In genomic region chr16:8634991-8635736, GRCh38 we compare ENCODE assay signal across 1 cellular context.
A peak's percentile ranks its signal among the peaks of the same experiment; 100 is the strongest.
TF ChIP-seq lines count a peak whose summit lies in the region.

No MANE protein-coding gene starts in this region.

TF ChIP-seq in HepG2, 621 proteins besides CTCF, POLR2A, EP300 and RAD21 (continued from another document and continues in another):
- TF ChIP-seq ZNF609 (CRISPR knock-in tag; IDR thresholded peaks at IDR 0.05; ENCODE audit: borderline replicate concordance): no peak
- TF ChIP-seq NFKB2 (CRISPR knock-in tag; IDR thresholded peaks at IDR 0.05; ENCODE audit: borderline replicate concordance): peak; percentile 24; the same call in 1 of the 2 replicates
- no peak for TF ChIP-seq GTF2F1 (IDR thresholded peaks at IDR 0.05; ENCODE audit: low read length)
- peak; percentile 14; the same call in 1 of the 2 replicates for TF ChIP-seq NR0B2 (CRISPR knock-in tag; IDR thresholded peaks at IDR 0.05)
- TF ChIP-seq ZNF709 (CRISPR knock-in tag; IDR thresholded peaks at IDR 0.05): no peak
- peak; percentile 44; the same call in 1 of the 2 replicates for TF ChIP-seq RBFOX2 (IDR thresholded peaks at IDR 0.05; ENCODE audit: low read depth, low read length)
- TF ChIP-seq ZNF280B (CRISPR knock-in tag; IDR thresholded peaks at IDR 0.05; ENCODE audit: borderline replicate concordance): 0 out of 2 replicates have a peak, but pooled peaks have one; percentile 46
- TF ChIP-seq BRCA1 (CRISPR knock-in tag; IDR thresholded peaks at IDR 0.05): no peak
- TF ChIP-seq RFXANK (CRISPR knock-in tag; IDR thresholded peaks at IDR 0.05): no peak
- TF ChIP-seq ZNF160 (CRISPR knock-in tag; IDR thresholded peaks at IDR 0.05): no peak
- TF ChIP-seq NFIC (IDR thresholded peaks at IDR 0.05; ENCODE audit: low read length): no peak
- TF ChIP-seq XRCC5 (optimal IDR thresholded peaks at IDR 0.05; ENCODE audit: low read length): peak; percentile 79
- TF ChIP-seq PRDM15 (CRISPR knock-in tag; IDR thresholded peaks at IDR 0.05): peak; percentile 86
- TF ChIP-seq SNRNP70 (IDR thresholded peaks at IDR 0.05; ENCODE audit: low read depth, low read length): no peak
- no peak for TF ChIP-seq SIX4 (CRISPR knock-in tag; IDR thresholded peaks at IDR 0.05)
- TF ChIP-seq YY1 (IDR thresholded peaks at IDR 0.05; ENCODE audit: insufficient read depth, insufficient replicate concordance, low read depth, low read length): no peak
- TF ChIP-seq GTF3A (CRISPR knock-in tag; conservative IDR thresholded peaks at IDR 0.05): no peak
- TF ChIP-seq ETV6 (CRISPR knock-in tag; conservative IDR thresholded peaks at IDR 0.05): no peak
- no peak for TF ChIP-seq ZNF350 (CRISPR knock-in tag; IDR thresholded peaks at IDR 0.05; ENCODE audit: borderline replicate concordance, low read depth)
- TF ChIP-seq SATB2 (CRISPR knock-in tag; IDR thresholded peaks at IDR 0.05): no peak
- no peak for TF ChIP-seq ZNF543 (CRISPR knock-in tag; IDR thresholded peaks at IDR 0.05)
- no peak for TF ChIP-seq RBM22 (optimal IDR thresholded peaks at IDR 0.05; ENCODE audit: low read length)
- TF ChIP-seq HNF1B (CRISPR knock-in tag; IDR thresholded peaks at IDR 0.05): 0 out of 2 replicates have a peak, but pooled peaks have one; percentile 18
- 0 out of 2 replicates have a peak, but pooled peaks have one; percentile 14 for TF ChIP-seq THAP8 (CRISPR knock-in tag; IDR thresholded peaks at IDR 0.05; ENCODE audit: borderline replicate concordance)
- peak; percentile 57 for TF ChIP-seq ZNF883 (CRISPR knock-in tag; IDR thresholded peaks at IDR 0.05; ENCODE audit: not compliant biosample characterization)
- no peak for TF ChIP-seq GMEB2 (CRISPR knock-in tag; IDR thresholded peaks at IDR 0.05; ENCODE audit: low read depth)
- TF ChIP-seq PRMT3 (CRISPR knock-in tag; IDR thresholded peaks at IDR 0.05; ENCODE audit: borderline replicate concordance, low read depth): no peak
- no peak for TF ChIP-seq ZNF496 (CRISPR knock-in tag; IDR thresholded peaks at IDR 0.05; ENCODE audit: insufficient replicate concordance)
- no peak for TF ChIP-seq SPEN (CRISPR knock-in tag; IDR thresholded peaks at IDR 0.05; ENCODE audit: low read depth)
- no peak for TF ChIP-seq ZNF576 (CRISPR knock-in tag; IDR thresholded peaks at IDR 0.05)
- no peak for TF ChIP-seq ZFP41 (CRISPR knock-in tag; IDR thresholded peaks at IDR 0.05; ENCODE audit: borderline replicate concordance)
- TF ChIP-seq HES4 (CRISPR knock-in tag; IDR thresholded peaks at IDR 0.05; ENCODE audit: borderline replicate concordance): no peak
- no peak for TF ChIP-seq ZSCAN22 (CRISPR knock-in tag; IDR thresholded peaks at IDR 0.05)
- peak; percentile 46; the same call in 1 of the 2 replicates for TF ChIP-seq ELF3 (CRISPR knock-in tag; IDR thresholded peaks at IDR 0.05)
- TF ChIP-seq ZNF558 (CRISPR knock-in tag; IDR thresholded peaks at IDR 0.05; ENCODE audit: borderline replicate concordance): no peak
- no peak for TF ChIP-seq FIP1L1 (IDR thresholded peaks at IDR 0.05; ENCODE audit: borderline replicate concordance, insufficient read depth, low read depth, low read length)
- no peak for TF ChIP-seq ZNF775 (CRISPR knock-in tag; IDR thresholded peaks at IDR 0.05; ENCODE audit: borderline replicate concordance)
- TF ChIP-seq ZNF841 (CRISPR knock-in tag; IDR thresholded peaks at IDR 0.05; ENCODE audit: borderline replicate concordance): no peak
- TF ChIP-seq ZBTB7A (CRISPR knock-in tag; IDR thresholded peaks at IDR 0.05): no peak
- TF ChIP-seq XBP1 (CRISPR knock-in tag; IDR thresholded peaks at IDR 0.05): no peak
- no peak for TF ChIP-seq ZC3H4 (CRISPR knock-in tag; IDR thresholded peaks at IDR 0.05; ENCODE audit: borderline replicate concordance)
- no peak for TF ChIP-seq THAP9 (CRISPR knock-in tag; IDR thresholded peaks at IDR 0.05; ENCODE audit: borderline replicate concordance)
- TF ChIP-seq ATRX (CRISPR knock-in tag; IDR thresholded peaks at IDR 0.05; ENCODE audit: borderline replicate concordance): no peak
- no peak; the same call in 1 of the 2 replicates for TF ChIP-seq ZNF615 (CRISPR knock-in tag; IDR thresholded peaks at IDR 0.05; ENCODE audit: borderline replicate concordance)
